29 cellular contexts compared by ENCODE assay signal in genomic region chr9:19446361-19446861, GRCh38. TPM values are rescaled to one million over a fixed set of nuclear protein-coding genes. Genes with fewer than 3 reads are reported as not detected.
DNase-seq lines count a peak whose midpoint lies in the region; ATAC-seq and TF ChIP-seq lines count a peak whose summit lies in the region.
"Had no signal": no experiment of that assay in that cellular context is flagged by ENCODE, and none has a peak within 500 bp of the region (broad histone marks: within the 10 kb centered on the region; RNA-seq: fewer than 3 reads in every experiment).

No MANE protein-coding gene starts in this region.

- no peaks in the 10 kb centered on the region for H3K79me2 ChIP-seq in neural progenitor cell (ENCODE audit: low read depth)
- H3K79me2 ChIP-seq: hepatocyte had no signal

- H3K9me3 ChIP-seq in endodermal cell (ENCODE audit: control insufficient read depth, low read length) (no peaks in the 10 kb centered on the region), neural progenitor cell (ENCODE audit: low read depth) (no peaks in the 10 kb centered on the region)
- H3K9me3 ChIP-seq: colonic mucosa, HAP-1, neutrophil, stomach, thyroid gland, uterus had no signal

- ATAC-seq in GM18498 (IDR thresholded peaks at IDR 0.05; ENCODE audit: unreplicated experiment) = no peak
- ATAC-seq: activated naive CD8-positive, alpha-beta T cell treated with anti-CD3 and anti-CD28 coated beads, Interleukin-2, amount 50 U/mL, for 24 hours; sciatic nerve had no signal

- H3K4me3 Mint-ChIP-seq in endodermal cell (no peak overlapping the region), neural progenitor cell (no peak overlapping the region)
- H3K4me3 Mint-ChIP-seq: activated naive CD8-positive, alpha-beta T cell treated with anti-CD3 and anti-CD28 coated beads, Interleukin-2, amount 50 U/mL, for 24 hours; mesothelial cell of epicardium had no signal

- H3K36me3 Mint-ChIP-seq in endodermal cell (ENCODE audit: low read depth) (peaks cover 2% of the 10 kb centered on the region), neural progenitor cell (peaks cover 4% of the 10 kb centered on the region)

- intact Hi-C loops in lower leg skin (cut with DNase I; ENCODE audit: low total_unique reads) = no loop called here

- peaks cover 21% of the 10 kb centered on the region for H3F3A ChIP-seq in neural progenitor cell (ENCODE audit: low read depth)

- no peaks in the 10 kb centered on the region for H3K27me3 Mint-ChIP-seq in endodermal cell (ENCODE audit: insufficient read depth)
- no peaks in the 10 kb centered on the region for H3K27me3 Mint-ChIP-seq in neural progenitor cell (ENCODE audit: insufficient read depth, low read depth)
- H3K27me3 Mint-ChIP-seq: activated naive CD8-positive, alpha-beta T cell treated with anti-CD3 and anti-CD28 coated beads, Interleukin-2, amount 50 U/mL, for 24 hours had no signal

- H2AFZ ChIP-seq in neural progenitor cell (replicated peaks) = no peak overlapping the region
- H2AFZ ChIP-seq: hepatocyte had no signal

- H3K9ac ChIP-seq in endodermal cell (ENCODE audit: extremely low read depth, low read length, poor library complexity, severe bottlenecking) (no peak overlapping the region), neural progenitor cell (no peak overlapping the region)

- no peaks in the 10 kb centered on the region for H3K4me1 ChIP-seq in endodermal cell (ENCODE audit: control insufficient read depth, insufficient read depth, low read length)
- H3K4me1 ChIP-seq in neural progenitor cell = peaks cover 19% of the 10 kb centered on the region
- H3K4me1 ChIP-seq: colonic mucosa, stomach, thyroid gland, uterus had no signal

- DNase-seq in NCI-H748 (lab: John Stamatoyannopoulos, UW; ENCODE audit: unreplicated experiment) (peak; percentile 25), NCI-H748 treated with DMSO at 0.1 percent for 48 hours (lab: John Stamatoyannopoulos, UW) (no peak), NCI-H345 treated with DMSO at 0.1 percent for 48 hours (lab: John Stamatoyannopoulos, UW; ENCODE audit: unreplicated experiment) (peak; percentile 61), endodermal cell (peak; percentile 61), neural progenitor cell (ENCODE audit: low spot score) (peak; percentile 51), lower leg skin (ENCODE audit: low spot score in 2 of 2) (no peak)
- DNase-seq in stimulated activated CD4-positive, alpha-beta T cell treated with anti-CD3 and anti-CD28 coated beads, Interleukin-4, amount 100 ng/mL, for 1 hour = no peak
- DNase-seq: activated CD4-positive, alpha-beta T cell treated with anti-CD3 and anti-CD28 coated beads, Interleukin-2, amount 50 U/mL, for 48 hours; activated CD8-positive, alpha-beta memory T cell treated with anti-CD3 and anti-CD28 coated beads, Interleukin-2, amount 50 U/mL, for 4 hours; activated naive CD4-positive, alpha-beta T cell; activated naive CD8-positive, alpha-beta T cell treated with anti-CD3 and anti-CD28 coated beads, Interleukin-2, amount 50 U/mL, for 24 hours; colonic mucosa; effector CD4-positive, alpha-beta T cell; GF-D8; IMR-90; kidney; NCI-H226; stimulated activated CD4-positive, alpha-beta T cell treated with anti-CD3 and anti-CD28 coated beads, Interleukin-2, amount 100 ng/mL, for 48 hours; stomach; thyroid gland; uterus had no signal

- H3K27ac ChIP-seq in endodermal cell (ENCODE audit: low read depth, low read length) = no peak overlapping the region
- peak overlapping the region; percentile 53 for H3K27ac ChIP-seq in neural progenitor cell
- H3K27ac ChIP-seq: C4-2B, colonic mucosa, hepatocyte, neutrophil, SK-N-MC, stomach, thyroid gland, uterus had no signal

- no peak overlapping the region for H3K4me3 ChIP-seq in endodermal cell (ENCODE audit: low read length)
- H3K4me3 ChIP-seq in neural progenitor cell = peak overlapping the region; percentile 7
- H3K4me3 ChIP-seq in lower leg skin (ENCODE audit: low read depth, poor library complexity, severe bottlenecking) = no peak overlapping the region
- H3K4me3 ChIP-seq: colonic mucosa, HAP-1, hepatocyte, SK-N-MC, stomach, thyroid gland, uterus had no signal

- TF ChIP-seq CTCF in endodermal cell (conservative IDR thresholded peaks at IDR 0.05) (no peak), neural progenitor cell (IDR thresholded peaks at IDR 0.05) (no peak), lower leg skin (IDR thresholded peaks at IDR 0.05) (no peak)

- no peak for TF ChIP-seq POLR2A in lower leg skin (IDR thresholded peaks at IDR 0.05)

- whole genome bisulfite sequencing in endodermal cell (ENCODE audit: insufficient coverage in 1 of 2, insufficient read length in 1 of 2), 2 experiments = 42 to 75% methylated on average over 4 to 7 of the region's 7 CpGs
- WGBS in lower leg skin, 2 donors = 91 to 93% methylated on average over 7 of the region's 7 CpGs

- H4K20me1 ChIP-seq in neural progenitor cell (ENCODE audit: low read depth) = no peaks in the 10 kb centered on the region

- H3K27ac Mint-ChIP-seq in endodermal cell = peak overlapping the region; percentile 68
- no peak overlapping the region for H3K27ac Mint-ChIP-seq in neural progenitor cell
- H3K27ac Mint-ChIP-seq: activated naive CD8-positive, alpha-beta T cell treated with anti-CD3 and anti-CD28 coated beads, Interleukin-2, amount 50 U/mL, for 24 hours; mesothelial cell of epicardium had no signal

- no peaks in the 10 kb centered on the region for H3K27me3 ChIP-seq in endodermal cell (ENCODE audit: control insufficient read depth, insufficient read depth, low read length, poor library complexity, severe bottlenecking)
- H3K27me3 ChIP-seq in neural progenitor cell = no peaks in the 10 kb centered on the region
- H3K27me3 ChIP-seq: colonic mucosa, hepatocyte, neutrophil, stomach, thyroid gland, uterus had no signal

- peaks cover 2% of the 10 kb centered on the region for H3K9me3 Mint-ChIP-seq in endodermal cell
- no peaks in the 10 kb centered on the region for H3K9me3 Mint-ChIP-seq in neural progenitor cell
- H3K9me3 Mint-ChIP-seq: activated naive CD8-positive, alpha-beta T cell treated with anti-CD3 and anti-CD28 coated beads, Interleukin-2, amount 50 U/mL, for 24 hours; mesothelial cell of epicardium had no signal

- H3K36me3 ChIP-seq in endodermal cell (ENCODE audit: control insufficient read depth, insufficient read depth, low read length) = no peaks in the 10 kb centered on the region
- no peaks in the 10 kb centered on the region for H3K36me3 ChIP-seq in neural progenitor cell
- H3K36me3 ChIP-seq: colonic mucosa, HAP-1, neutrophil, uterus had no signal

- H3K4me1 Mint-ChIP-seq in endodermal cell = peaks cover 28% of the 10 kb centered on the region
- H3K4me1 Mint-ChIP-seq in neural progenitor cell = peaks cover 9% of the 10 kb centered on the region
- H3K4me1 Mint-ChIP-seq: mesothelial cell of epicardium had no signal

- peak overlapping the region; percentile 68 for H3K4me2 ChIP-seq in neural progenitor cell
- H3K4me2 ChIP-seq: hepatocyte had no signal

RNA-seq across cellular contexts. Expression of gene ACER2, which starts 37.6 kb away (rescaled TPM):
- total RNA-seq in endodermal cell (1 to 10 TPM; 2.3 to 2.4 TPM), neural progenitor cell (ENCODE audit: low replicate concordance) (5.6 and 8.1 TPM in 2 replicates), lower leg skin (10 to 100 TPM in 3 of 4 donors, 1 to 10 TPM in 1; 10.0 to 21.4 (median 18.4) TPM)
- polyA plus RNA-seq in endodermal cell (2013, experiment 1 of 2) = 4.7 TPM
- 4.7 TPM for polyA plus RNA-seq in endodermal cell (2013, experiment 2 of 2)

Comparison
In these comparisons a context has a peak if more than half of its experiments do, and no peak if none do; other contexts are left out.
1. DNase-seq: peak in NCI-H748 (single experiment), NCI-H345 treated with DMSO at 0.1 percent for 48 hours (single experiment), endodermal cell (single experiment) and neural progenitor cell (single experiment); none in NCI-H748 treated with DMSO at 0.1 percent for 48 hours (single experiment), stimulated activated CD4-positive, alpha-beta T cell treated with anti-CD3 and anti-CD28 coated beads, Interleukin-4, amount 100 ng/mL, for 1 hour (single experiment) and lower leg skin (0 of 2).